Comparison of ENCODE assay signal across 9 cellular contexts in genomic region chr17:73291260-73291801, GRCh38. TPM values are rescaled to one million over a fixed set of nuclear protein-coding genes. Genes with fewer than 3 reads are reported as not detected.
DNase-seq lines count a peak whose midpoint lies in the region; ATAC-seq and TF ChIP-seq lines count a peak whose summit lies in the region.
"Had no signal": no experiment of that assay in that cellular context is flagged by ENCODE, and none has a peak within 500 bp of the region (broad histone marks: within the 10 kb centered on the region; RNA-seq: fewer than 3 reads in every experiment).

No MANE protein-coding gene starts in this region.

- no peak for DNase-seq in activated T-cell treated with anti-CD3 and anti-CD28 coated beads, Interleukin-2, amount 50 U/mL, for 24 hours
- no peak for DNase-seq in activated T-cell treated with anti-CD3 and anti-CD28 coated beads for 4 hours
- DNase-seq in RPMI7951 (ENCODE audit: low read depth): peak; percentile 97
- DNase-seq in osteocyte (ENCODE audit: extremely low spot score, unreplicated experiment): no peak
- DNase-seq in NCI-H1092 (lab: John Stamatoyannopoulos, UW): no peak
- DNase-seq in SHP77 treated with DMSO at 0.1 percent for 48 hours (lab: John Stamatoyannopoulos, UW): no peak

- peaks cover 3% of the 10 kb centered on the region for H3K27me3 Mint-ChIP-seq in activated T-cell treated with anti-CD3 and anti-CD28 coated beads, Interleukin-2, amount 50 U/mL, for 24 hours
- no peaks in the 10 kb centered on the region for H3K27me3 Mint-ChIP-seq in osteocyte (ENCODE audit: unreplicated experiment)

- no peak for TF ChIP-seq CTCF in osteocyte (IDR thresholded peaks at IDR 0.05)

- H3K36me3 Mint-ChIP-seq in activated T-cell treated with anti-CD3 and anti-CD28 coated beads, Interleukin-2, amount 50 U/mL, for 24 hours (ENCODE audit: low read depth): no peaks in the 10 kb centered on the region
- H3K36me3 Mint-ChIP-seq in osteocyte (ENCODE audit: unreplicated experiment): peaks cover 4% of the 10 kb centered on the region
- H3K36me3 Mint-ChIP-seq: CD4-positive, CD25-positive, alpha-beta regulatory T cell had no signal

- peaks cover 11% of the 10 kb centered on the region for H3K4me1 Mint-ChIP-seq in activated T-cell treated with anti-CD3 and anti-CD28 coated beads, Interleukin-2, amount 50 U/mL, for 24 hours (ENCODE audit: low read depth)
- H3K4me1 Mint-ChIP-seq in osteocyte (ENCODE audit: unreplicated experiment): peaks cover 75% of the 10 kb centered on the region

- no peaks in the 10 kb centered on the region for H3K9me3 Mint-ChIP-seq in activated T-cell treated with anti-CD3 and anti-CD28 coated beads, Interleukin-2, amount 50 U/mL, for 24 hours
- H3K9me3 Mint-ChIP-seq in osteocyte (ENCODE audit: unreplicated experiment): no peaks in the 10 kb centered on the region
- H3K9me3 Mint-ChIP-seq: CD4-positive, CD25-positive, alpha-beta regulatory T cell had no signal

- peak overlapping the region; percentile 11 for H3K27ac Mint-ChIP-seq in activated T-cell treated with anti-CD3 and anti-CD28 coated beads, Interleukin-2, amount 50 U/mL, for 24 hours
- H3K27ac Mint-ChIP-seq in osteocyte (ENCODE audit: unreplicated experiment): peak overlapping the region; percentile 93

- no peak overlapping the region for H3K4me3 Mint-ChIP-seq in activated T-cell treated with anti-CD3 and anti-CD28 coated beads, Interleukin-2, amount 50 U/mL, for 24 hours
- H3K4me3 Mint-ChIP-seq in osteocyte (ENCODE audit: unreplicated experiment): peak overlapping the region; percentile 44
- H3K4me3 Mint-ChIP-seq: CD4-positive, CD25-positive, alpha-beta regulatory T cell had no signal

- ATAC-seq in HG03039 (IDR thresholded peaks at IDR 0.05; ENCODE audit: unreplicated experiment) (peak; percentile 77), esophagus mucosa (peak; percentile 63)

RNA-seq across cellular contexts. Expression of gene CDC42EP4, which starts 20.5 kb away (rescaled TPM):
- 12.9 and 16.5 TPM in 2 replicates for total RNA-seq in RPMI7951 (2014; rRNA removed; shearing (Covaris generic))
- total RNA-seq in esophagus mucosa (25.9 TPM), osteocyte (32.0 and 32.7 TPM in 2 replicates)

RNA-seq across cellular contexts. Expression of gene CPSF4L, which starts 29.7 kb away (rescaled TPM):
- not detected in 2 replicates for total RNA-seq in RPMI7951 (2014; rRNA removed; shearing (Covaris generic))
- total RNA-seq in esophagus mucosa (not detected), osteocyte (not detected in 2 replicates)
- total RNA-seq: CD4-positive, CD25-positive, alpha-beta regulatory T cell had no signal
